In the genomic region with DNA sequence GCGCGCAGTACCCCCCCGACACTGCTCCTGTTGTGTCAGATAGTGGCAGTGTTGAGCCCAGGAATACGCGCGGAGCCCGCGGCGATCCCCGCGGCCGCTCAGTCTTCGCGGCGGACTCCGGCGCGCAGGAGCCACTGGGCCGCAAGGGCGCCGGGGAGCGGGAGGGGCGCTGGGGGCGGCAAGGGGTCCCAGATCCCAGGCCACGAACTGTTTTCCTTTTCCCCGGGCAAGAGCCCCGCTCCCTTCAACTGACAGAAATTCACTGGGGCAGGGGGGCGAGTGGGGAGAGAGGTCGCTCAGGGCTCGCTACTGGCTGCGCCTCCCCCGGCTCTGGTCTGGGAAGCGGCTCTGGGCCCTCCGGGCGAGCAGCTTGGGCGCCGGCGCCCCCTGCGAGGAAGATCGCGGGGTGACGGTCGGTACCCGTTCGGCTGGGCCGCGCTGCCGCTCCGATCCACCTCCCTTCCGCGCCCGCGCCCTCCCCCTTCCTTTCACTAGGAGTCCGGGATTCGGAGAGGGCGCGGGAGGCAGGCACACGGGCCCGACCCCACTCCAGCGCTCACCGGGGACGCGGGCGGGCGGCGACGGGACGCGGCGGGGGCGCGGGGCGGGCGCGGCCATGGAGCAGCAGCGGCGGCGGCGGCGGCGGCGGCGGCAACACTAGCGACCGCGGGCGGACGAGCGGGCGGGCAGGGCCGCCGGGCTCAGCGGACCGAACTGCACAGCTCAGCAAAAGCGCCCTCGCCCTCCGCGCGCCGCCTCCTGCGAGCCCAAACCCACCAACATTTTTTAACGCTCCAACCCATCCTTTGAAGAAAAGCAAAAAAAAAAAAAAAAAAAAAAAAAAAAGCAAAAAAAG, we compare ENCODE assay signal across 8 cellular contexts. TPM values are rescaled to one million over a fixed set of nuclear protein-coding genes. Genes with fewer than 3 reads are reported as not detected.
A peak's percentile ranks its signal among the peaks of the same experiment; 100 is the strongest.
DNase-seq lines count a peak whose midpoint lies in the region; ATAC-seq and TF ChIP-seq lines count a peak whose summit lies in the region.

No MANE protein-coding gene starts in this region.

- 0 to 1% (median 1%) methylated on average over 27 to 102 of the region's 102 CpGs for WGBS in ovary, 3 donors
- 1% methylated on average over 54 to 69 of the region's 102 CpGs for WGBS in tibial nerve, 2 donors

- no peak overlapping the region for H3K27ac Mint-ChIP-seq in activated naive CD8-positive, alpha-beta T cell

- peak overlapping the region; percentile 60 for H3K4me2 ChIP-seq in Loucy (ENCODE audit: low read depth, low read length, poor library complexity, severe bottlenecking)

- H3K9ac ChIP-seq in Loucy (ENCODE audit: low read depth, low read length, poor library complexity, severe bottlenecking) = peak overlapping the region; percentile 88

- peaks cover 9% of the 10 kb centered on the region for H3K4me1 Mint-ChIP-seq in activated naive CD8-positive, alpha-beta T cell (ENCODE audit: low read depth)

- TF ChIP-seq CTCF in Loucy (conservative IDR thresholded peaks at IDR 0.05; ENCODE audit: low read length) (peak; percentile 60), ovary (IDR thresholded peaks at IDR 0.05) (peak; percentile 61 to 72 (median 71)), tibial nerve (IDR thresholded peaks at IDR 0.05) (peak; percentile 54 to 80 (median 69))

- H3K4me1 ChIP-seq in Loucy (ENCODE audit: insufficient read depth, low read length, poor library complexity, severe bottlenecking) (peaks cover 39% of the 10 kb centered on the region), SJCRH30 (peaks cover 5% of the 10 kb centered on the region), ovary (ENCODE audit: insufficient read depth) (peaks cover 6% of the 10 kb centered on the region), tibial nerve (peaks cover 0 to 37% (median 2%) of the 10 kb centered on the region in 4 donors)

- H2AFZ ChIP-seq in Loucy (ENCODE audit: low read length) = peak overlapping the region; percentile 82

- H3K79me2 ChIP-seq in Loucy (ENCODE audit: insufficient read depth, low read length) = peaks cover 37% of the 10 kb centered on the region

- H3K27me3 Mint-ChIP-seq in activated naive CD8-positive, alpha-beta T cell = peaks cover 28% of the 10 kb centered on the region

- H3K27ac ChIP-seq in SJCRH30 (peak overlapping the region; percentile 94), ovary (peak overlapping the region; percentile 91 to 94), tibial nerve (peak overlapping the region; percentile 73 to 95 (median 90))

- ATAC-seq in Right ventricle myocardium inferior = peak; percentile 98

- no peaks in the 10 kb centered on the region for H3K9me3 ChIP-seq in Loucy (ENCODE audit: insufficient read depth, low read depth, low read length)
- H3K9me3 ChIP-seq in SJCRH30 (replicated peaks) = no peaks in the 10 kb centered on the region
- H3K9me3 ChIP-seq in ovary = no peaks in the 10 kb centered on the region
- H3K9me3 ChIP-seq in tibial nerve = no peaks in the 10 kb centered on the region

- DNase-seq in GM04504 (ENCODE audit: low read depth) = peak; percentile 71
- DNase-seq in H7 = peak; percentile 88
- peak; percentile 74 to 82 for DNase-seq in SJCRH30
- peak; percentile 93 for DNase-seq in Right ventricle myocardium inferior (ENCODE audit: missing footprints)
- DNase-seq in ovary = peak; percentile 83 to 90 (median 88)
- DNase-seq in tibial nerve (ENCODE audit: low spot score in 2 of 2) = peak; percentile 76 to 84

- H3K27me3 ChIP-seq in H7 (ENCODE audit: control insufficient read depth, insufficient read depth, low read length) (peaks cover 12% of the 10 kb centered on the region), Loucy (ENCODE audit: insufficient read depth, low read length, poor library complexity, severe bottlenecking) (no peaks in the 10 kb centered on the region), SJCRH30 (no peaks in the 10 kb centered on the region), ovary (no peaks in the 10 kb centered on the region), tibial nerve (no peaks in the 10 kb centered on the region)

- H3K4me3 Mint-ChIP-seq in activated naive CD8-positive, alpha-beta T cell = peak overlapping the region; percentile 71

- H3F3A ChIP-seq in Loucy (ENCODE audit: low read depth) = no peaks in the 10 kb centered on the region

- TF ChIP-seq POLR2A in ovary (IDR thresholded peaks at IDR 0.05) = peak; percentile 79
- peak; percentile 28 to 66 for TF ChIP-seq POLR2A in tibial nerve (IDR thresholded peaks at IDR 0.05)

- no peaks in the 10 kb centered on the region for H3K9me2 ChIP-seq in Loucy (replicated peaks; ENCODE audit: low read depth, low read length)

- H4K20me1 ChIP-seq in Loucy (ENCODE audit: insufficient read depth, low read length, poor library complexity, severe bottlenecking) = peaks cover 22% of the 10 kb centered on the region

- H3K36me3 ChIP-seq in H7 (replicated peaks; ENCODE audit: control insufficient read depth, insufficient read depth, low read length) (no peaks in the 10 kb centered on the region), Loucy (ENCODE audit: insufficient read depth, low read length) (no peaks in the 10 kb centered on the region), SJCRH30 (no peaks in the 10 kb centered on the region), ovary (no peaks in the 10 kb centered on the region), tibial nerve (no peaks in the 10 kb centered on the region)

- intact Hi-C loops in Right ventricle myocardium inferior (cut with DNase I) (loop anchor here (1.0 to 2.0 kb wide), 2 partner anchors 216 to 533 kb away; no protein-coding TSS in a partner anchor), ovary (cut with DNase I) (loop anchor here in 1 of 4 donors (10.0 kb wide), 1 partner anchor 536 kb away; no protein-coding TSS in a partner anchor)

- TF ChIP-seq EP300 in ovary (IDR thresholded peaks at IDR 0.05) (no peak), tibial nerve (IDR thresholded peaks at IDR 0.05) (peak in 1 of 2 donors; percentile 84)

- no peaks in the 10 kb centered on the region for H3K9me3 Mint-ChIP-seq in activated naive CD8-positive, alpha-beta T cell (ENCODE audit: low read depth)

- H3K4me3 ChIP-seq in H7 (ENCODE audit: insufficient read depth, low read depth, low read length) = peak overlapping the region; percentile 80
- peak overlapping the region; percentile 94 for H3K4me3 ChIP-seq in Loucy (ENCODE audit: low read length, poor library complexity, severe bottlenecking)
- H3K4me3 ChIP-seq in SJCRH30 = peak overlapping the region; percentile 88
- H3K4me3 ChIP-seq in ovary = peak overlapping the region; percentile 72
- peak overlapping the region; percentile 53 to 78 (median 70) for H3K4me3 ChIP-seq in tibial nerve

- H3K36me3 Mint-ChIP-seq in activated naive CD8-positive, alpha-beta T cell = no peaks in the 10 kb centered on the region

RNA-seq across cellular contexts. Expression of a gene that starts 1.4 kb away (rescaled TPM):
- total RNA-seq in H7 (2014; rRNA removed; shearing (Covaris generic)) = 1.8 and 3.3 TPM in 2 replicates
- total RNA-seq in SJCRH30 (2014; rRNA removed; shearing (Covaris generic)) = 10.5 and 11.9 TPM in 2 replicates
- total RNA-seq in Right ventricle myocardium inferior (7.1 TPM), ovary (10 to 100 TPM; 23.0 to 53.7 (median 33.3) TPM), tibial nerve (10 to 100 TPM; 26.2 to 40.8 (median 33.6) TPM)
- polyA plus RNA-seq in ovary = 10 to 100 TPM in 1 of 2 donors, 1 to 10 TPM in 1; 7.8 to 12.9 TPM

Comparison
In these comparisons a context has a peak if more than half of its experiments do, and no peak if none do; other contexts are left out.
1. Peak in every context shown above with its lines: DNase-seq, ATAC-seq, H3K4me3 ChIP-seq and H3K27ac ChIP-seq.